Comparison of ENCODE assay signal across 16 cellular contexts in the genomic region with DNA sequence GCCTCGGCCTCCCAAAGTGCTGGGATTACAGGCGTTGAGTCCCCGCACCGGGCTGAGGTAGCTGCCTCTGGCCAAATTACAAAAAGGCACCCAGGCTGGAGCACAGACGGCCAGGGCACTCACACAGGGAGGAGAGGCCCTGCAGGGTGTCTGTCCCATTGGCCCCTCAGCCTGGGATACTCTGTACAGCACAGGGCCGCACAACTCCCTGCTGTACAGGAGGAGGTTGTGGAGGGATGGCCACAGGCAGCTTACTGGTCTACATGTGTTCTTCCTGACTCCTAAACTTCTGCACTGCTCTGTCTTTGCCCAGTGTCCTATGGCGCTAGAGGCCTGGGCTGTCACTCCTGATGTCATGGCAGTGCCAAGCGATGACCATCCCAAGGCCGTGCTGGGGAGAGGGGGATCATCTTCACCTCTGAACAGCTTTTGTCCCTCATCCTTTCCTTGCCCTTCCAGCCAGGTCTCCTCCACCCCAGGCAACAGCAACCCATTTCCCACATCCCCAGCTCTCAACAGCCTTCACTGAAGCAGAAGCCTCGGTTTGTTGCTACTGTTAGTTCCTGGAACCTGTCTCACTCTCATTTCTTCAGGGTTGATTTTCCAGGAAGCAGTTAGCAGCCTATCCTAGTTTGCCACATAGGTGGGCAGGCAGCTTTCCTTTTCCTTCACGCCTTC. TPM values are rescaled to one million over a fixed set of nuclear protein-coding genes. Genes with fewer than 3 reads are reported as not detected.
A peak's percentile ranks its signal among the peaks of the same experiment; 100 is the strongest.
DNase-seq lines count a peak whose midpoint lies in the region; ATAC-seq and TF ChIP-seq lines count a peak whose summit lies in the region.
"Had no signal": no experiment of that assay in that cellular context is flagged by ENCODE, and none has a peak within 500 bp of the region (broad histone marks: within the 10 kb centered on the region; RNA-seq: fewer than 3 reads in every experiment).

No MANE protein-coding gene starts in this region.

- no peaks in the 10 kb centered on the region for H3K27me3 ChIP-seq in mesendoderm (ENCODE audit: insufficient read depth, low read length, poor library complexity)
- H3K27me3 ChIP-seq in psoas muscle (ENCODE audit: insufficient read depth in 3 of 3, low read length in 2 of 3), result no peaks in the 10 kb centered on the region
- H3K27me3 ChIP-seq: gastrocnemius medialis, neutrophil, transverse colon had no signal

- CTCF ChIA-PET in activated naive CD4-positive, alpha-beta T cell treated with anti-CD3 and anti-CD28 coated beads for 36 hours (lab: Charles Lee), result interaction anchor here (0.6 kb wide), 1 partner anchor 574 kb away, joined by 5 read pairs; no protein-coding TSS in a partner anchor
- CTCF ChIA-PET in activated CD8-positive, alpha-beta T cell treated with anti-CD3 and anti-CD28 coated beads for 36 hours (lab: Charles Lee), result interaction anchor here (0.7 to 1.2 kb wide), 3 partner anchors 21 to 58 kb away, joined by 3 to 4 read pairs (median 3); no protein-coding TSS in a partner anchor

- no peak overlapping the region for H2BK120ac ChIP-seq in mesendoderm (ENCODE audit: low read depth, low read length)

- H3K27ac Mint-ChIP-seq in activated naive CD4-positive, alpha-beta T cell treated with anti-CD3 and anti-CD28 coated beads for 36 hours, result no peak overlapping the region
- H3K27ac Mint-ChIP-seq in activated CD8-positive, alpha-beta T cell treated with anti-CD3 and anti-CD28 coated beads for 36 hours, result peak overlapping the region; percentile 64
- H3K27ac Mint-ChIP-seq: activated B cell treated with CpG ODN at 0.5 μM for 24 hours, GM23338 had no signal

- H3K56ac ChIP-seq in mesendoderm (ENCODE audit: low read length), result peak overlapping the region; percentile 58

- H3K4me3 Mint-ChIP-seq in activated naive CD4-positive, alpha-beta T cell treated with anti-CD3 and anti-CD28 coated beads for 36 hours, result peak overlapping the region; percentile 30
- H3K4me3 Mint-ChIP-seq in activated CD8-positive, alpha-beta T cell treated with anti-CD3 and anti-CD28 coated beads for 36 hours, result peak overlapping the region; percentile 28

- no peak overlapping the region for H4K8ac ChIP-seq in mesendoderm (ENCODE audit: low read depth, low read length)

- no peak overlapping the region for H3K27ac ChIP-seq in mesendoderm (ENCODE audit: low read depth, low read length)
- H3K27ac ChIP-seq in psoas muscle, result no peak overlapping the region
- H3K27ac ChIP-seq: gastrocnemius medialis, neutrophil, transverse colon had no signal

- H3K4ac ChIP-seq in mesendoderm (ENCODE audit: low read depth, low read length), result no peak overlapping the region

- H3K4me1 ChIP-seq in mesendoderm (ENCODE audit: control insufficient read depth, low read depth, low read length), result peaks cover 2% of the 10 kb centered on the region
- peaks cover 10% of the 10 kb centered on the region for H3K4me1 ChIP-seq in psoas muscle

- H3K4me1 Mint-ChIP-seq in activated naive CD4-positive, alpha-beta T cell treated with anti-CD3 and anti-CD28 coated beads for 36 hours (ENCODE audit: low read depth), result peaks cover 21% of the 10 kb centered on the region
- H3K4me1 Mint-ChIP-seq in activated CD8-positive, alpha-beta T cell treated with anti-CD3 and anti-CD28 coated beads for 36 hours (ENCODE audit: low read depth), result peaks cover 23% of the 10 kb centered on the region

- H3K4me3 ChIP-seq in mesendoderm (ENCODE audit: low read length) (no peak overlapping the region), psoas muscle (no peak overlapping the region)
- H3K4me3 ChIP-seq: gastrocnemius medialis, transverse colon had no signal

- H3K23ac ChIP-seq in mesendoderm (ENCODE audit: low read length), result no peak overlapping the region

- H3K36me3 ChIP-seq in mesendoderm (ENCODE audit: control insufficient read depth, insufficient read depth, low read length) (peaks cover 2% of the 10 kb centered on the region), psoas muscle (ENCODE audit: insufficient read depth in 1 of 2, low read depth in 1 of 2) (no peaks in the 10 kb centered on the region)
- H3K36me3 ChIP-seq: gastrocnemius medialis, neutrophil, transverse colon had no signal

- POLR2A ChIA-PET in activated CD8-positive, alpha-beta T cell treated with anti-CD3 and anti-CD28 coated beads for 36 hours (lab: Charles Lee), result no interaction called here

- peaks cover 2% of the 10 kb centered on the region for H3K79me1 ChIP-seq in mesendoderm (ENCODE audit: low read length)

- H3K9ac ChIP-seq in mesendoderm (ENCODE audit: low read length), result no peak overlapping the region

- intact Hi-C loops in activated naive CD4-positive, alpha-beta T cell treated with anti-CD3 and anti-CD28 coated beads for 36 hours (cut with micrococcal nuclease), result loop anchor here (5.0 to 10.0 kb wide), 3 partner anchors 115 to 310 kb away; a partner anchor contains a TSS
- intact Hi-C loops in activated CD8-positive, alpha-beta T cell treated with anti-CD3 and anti-CD28 coated beads for 36 hours (cut with micrococcal nuclease), result no loop called here
- intact Hi-C loops in psoas muscle (cut with DNase I), result no loop called here

- H2AK5ac ChIP-seq in mesendoderm (ENCODE audit: low read length), result peak overlapping the region; percentile 20

- H4K5ac ChIP-seq in mesendoderm (ENCODE audit: low read length), result no peak overlapping the region

- TF ChIP-seq CTCF in activated CD8-positive, alpha-beta T cell treated with anti-CD3 and anti-CD28 coated beads for 36 hours (IDR thresholded peaks at IDR 0.05), result no peak
- no peak for TF ChIP-seq CTCF in psoas muscle (IDR thresholded peaks at IDR 0.05)

- no peaks in the 10 kb centered on the region for H3K27me3 Mint-ChIP-seq in activated naive CD4-positive, alpha-beta T cell treated with anti-CD3 and anti-CD28 coated beads for 36 hours (ENCODE audit: low read depth)
- no peaks in the 10 kb centered on the region for H3K27me3 Mint-ChIP-seq in activated CD8-positive, alpha-beta T cell treated with anti-CD3 and anti-CD28 coated beads for 36 hours
- H3K27me3 Mint-ChIP-seq: activated B cell treated with CpG ODN at 0.5 μM for 24 hours had no signal

- H3K79me2 ChIP-seq in mesendoderm (ENCODE audit: control insufficient read depth, insufficient read depth, low read length), result peaks cover 30% of the 10 kb centered on the region

- H3K36me3 Mint-ChIP-seq in activated naive CD4-positive, alpha-beta T cell treated with anti-CD3 and anti-CD28 coated beads for 36 hours (ENCODE audit: low read depth), result peaks cover 4% of the 10 kb centered on the region
- H3K36me3 Mint-ChIP-seq in activated CD8-positive, alpha-beta T cell treated with anti-CD3 and anti-CD28 coated beads for 36 hours (ENCODE audit: low read depth), result peaks cover 9% of the 10 kb centered on the region

- no peak for DNase-seq in activated naive CD4-positive, alpha-beta T cell treated with anti-CD3 and anti-CD28 coated beads for 36 hours
- no peak for DNase-seq in activated naive CD4-positive, alpha-beta T cell treated with Interleukin-2 at 50 U/mL for 16 hours
- DNase-seq in activated CD8-positive, alpha-beta T cell treated with anti-CD3 and anti-CD28 coated beads for 36 hours, result no peak
- DNase-seq in mesendoderm (no peak), NCI-H128 (lab: John Stamatoyannopoulos, UW; ENCODE audit: unreplicated experiment) (no peak), psoas muscle (no peak), NCI-H2196 treated with DMSO at 0.1 percent for 48 hours (lab: John Stamatoyannopoulos, UW; ENCODE audit: unreplicated experiment) (no peak)
- DNase-seq: activated B cell treated with CpG ODN at 0.5 μM for 24 hours; gastrocnemius medialis; mesenchymal stem cell; NCI-H1694 treated with DMSO at 0.1 percent for 48 hours; stimulated activated CD4-positive, alpha-beta T cell treated with anti-CD3 and anti-CD28 coated beads, Interleukin-12 subunit alpha, Interleukin-12 subunit beta, amount 100 ng/mL, for 4 hours; transverse colon had no signal

- WGBS in mesendoderm (ENCODE audit: extremely low coverage, insufficient coverage, low lambda C conversion rate), result no CpG with 5 or more reads among the region's 11 CpGs
- WGBS in psoas muscle, 3 donors, result 89 to 92% (median 92%) methylated on average over 11 of the region's 11 CpGs

- no peak overlapping the region for H3K4me2 ChIP-seq in mesendoderm (ENCODE audit: low read length)

- peak overlapping the region; percentile 43 for H2BK5ac ChIP-seq in mesendoderm (ENCODE audit: low read length)

- no peak overlapping the region for H2BK15ac ChIP-seq in mesendoderm (replicated peaks; ENCODE audit: low read depth)

- no peaks in the 10 kb centered on the region for H3K9me3 ChIP-seq in psoas muscle
- H3K9me3 ChIP-seq: gastrocnemius medialis, neutrophil, transverse colon had no signal

- no peak for ATAC-seq in activated CD8-positive, alpha-beta T cell treated with anti-CD3 and anti-CD28 coated beads for 36 hours
- ATAC-seq in psoas muscle (no peak), GM21515 (IDR thresholded peaks at IDR 0.05; ENCODE audit: unreplicated experiment) (no peak)
- ATAC-seq: gastrocnemius medialis, GM23338 had no signal

- no peak overlapping the region for H3K18ac ChIP-seq in mesendoderm (ENCODE audit: low read length)

- no peaks in the 10 kb centered on the region for H3K9me3 Mint-ChIP-seq in activated naive CD4-positive, alpha-beta T cell treated with anti-CD3 and anti-CD28 coated beads for 36 hours
- H3K9me3 Mint-ChIP-seq in activated CD8-positive, alpha-beta T cell treated with anti-CD3 and anti-CD28 coated beads for 36 hours, result no peaks in the 10 kb centered on the region
- H3K9me3 Mint-ChIP-seq: activated B cell treated with CpG ODN at 0.5 μM for 24 hours had no signal

RNA-seq across cellular contexts. Expression of a gene that starts 1.8 kb away (rescaled TPM):
- 10 to 100 TPM; 33.3 to 34.0 TPM for total RNA-seq in activated naive CD4-positive, alpha-beta T cell treated with anti-CD3 and anti-CD28 coated beads for 36 hours
- 10 to 100 TPM; 28.4 to 30.4 TPM for total RNA-seq in activated CD8-positive, alpha-beta T cell treated with anti-CD3 and anti-CD28 coated beads for 36 hours
- 21.3 TPM for polyA plus RNA-seq in mesendoderm (2013, experiment 1 of 2)
- polyA plus RNA-seq in mesendoderm (2013, experiment 2 of 2), result 22.8 TPM
- 10 to 100 TPM in 1 of 4 donors, 1 to 10 TPM in 3; 7.0 to 12.7 (median 8.9) TPM for total RNA-seq in psoas muscle
- 10 to 100 TPM in 1 of 3 donors, 1 to 10 TPM in 2; 3.6 to 13.7 (median 8.4) TPM for polyA plus RNA-seq in psoas muscle
